ENCODE assay signal across 21 cellular contexts in genomic region chr11:17695454-17696441, GRCh38. TPM values are rescaled to one million over a fixed set of nuclear protein-coding genes. Genes with fewer than 3 reads are reported as not detected.
A peak's percentile ranks its signal among the peaks of the same experiment; 100 is the strongest.
DNase-seq lines count a peak whose midpoint lies in the region; ATAC-seq and TF ChIP-seq lines count a peak whose summit lies in the region.
"Had no signal": no experiment of that assay in that cellular context is flagged by ENCODE, and none has a peak within 500 bp of the region (broad histone marks: within the 10 kb centered on the region; RNA-seq: fewer than 3 reads in every experiment).

No MANE protein-coding gene starts in this region.

- peaks cover 4% of the 10 kb centered on the region for H3K36me3 Mint-ChIP-seq in type B pancreatic cell
- H3K36me3 Mint-ChIP-seq: activated CD4-positive, alpha-beta memory T cell treated with anti-CD3 and anti-CD28 coated beads for 36 hours; CD8-positive, alpha-beta T cell; stimulated activated naive B cell treated with anti-CD40 and anti-IgM and Interleukin-4, amounts not matched to agents 10 μg/mL and 1 μg/mL and 100 μg/mL, for 72 hours had no signal

- H3K9me3 Mint-ChIP-seq in stimulated activated naive CD8-positive, alpha-beta T cell treated with anti-CD3 and anti-CD28 coated beads, Interleukin-15, amount 100 ng/mL, for 72 hours = no peaks in the 10 kb centered on the region
- no peaks in the 10 kb centered on the region for H3K9me3 Mint-ChIP-seq in type B pancreatic cell
- H3K9me3 Mint-ChIP-seq: activated CD4-positive, alpha-beta memory T cell treated with anti-CD3 and anti-CD28 coated beads for 36 hours; CD8-positive, alpha-beta T cell; HFFc6; stimulated activated naive B cell treated with anti-CD40 and anti-IgM and Interleukin-4, amounts not matched to agents 10 μg/mL and 1 μg/mL and 100 μg/mL, for 72 hours had no signal

- H3K27me3 Mint-ChIP-seq in stimulated activated naive CD8-positive, alpha-beta T cell treated with anti-CD3 and anti-CD28 coated beads, Interleukin-15, amount 100 ng/mL, for 72 hours = peaks cover 56% of the 10 kb centered on the region
- H3K27me3 Mint-ChIP-seq in type B pancreatic cell = peaks cover 80% of the 10 kb centered on the region

- no peaks in the 10 kb centered on the region for H3K36me3 ChIP-seq in testis (ENCODE audit: low read depth, missing control alignments)
- H3K36me3 ChIP-seq: tibial nerve had no signal

- TF ChIP-seq POLR2A in testis (IDR thresholded peaks at IDR 0.05) = no peak

- H3K4me3 Mint-ChIP-seq in stimulated activated naive CD8-positive, alpha-beta T cell treated with anti-CD3 and anti-CD28 coated beads, Interleukin-15, amount 100 ng/mL, for 72 hours = no peak overlapping the region
- peak overlapping the region; percentile 67 for H3K4me3 Mint-ChIP-seq in type B pancreatic cell
- H3K4me3 Mint-ChIP-seq: activated CD4-positive, alpha-beta memory T cell treated with anti-CD3 and anti-CD28 coated beads for 36 hours; CD8-positive, alpha-beta T cell; HFFc6; stimulated activated naive B cell treated with anti-CD40 and anti-IgM and Interleukin-4, amounts not matched to agents 10 μg/mL and 1 μg/mL and 100 μg/mL, for 72 hours had no signal

- no peaks in the 10 kb centered on the region for H3K4me1 ChIP-seq in testis
- H3K4me1 ChIP-seq: tibial nerve had no signal

- intact Hi-C loops in testis (cut with DNase I; ENCODE audit: low total_unique reads) = no loop called here

- TF ChIP-seq CTCF in type B pancreatic cell (conservative IDR thresholded peaks at IDR 0.05) (no peak), testis (IDR thresholded peaks at IDR 0.05) (no peak)

- ATAC-seq in stimulated activated naive CD8-positive, alpha-beta T cell treated with anti-CD3 and anti-CD28 coated beads, Interleukin-15, amount 100 ng/mL, for 72 hours = peak; percentile 47
- no peak for ATAC-seq in stimulated activated naive CD8-positive, alpha-beta T cell treated with anti-CD3 and anti-CD28 coated beads, Interleukin-15, Interleukin-2, amounts not matched to agents 100 U/mL and 50 U/mL, for 24 hours
- no peak for ATAC-seq in HG03520 (IDR thresholded peaks at IDR 0.05; ENCODE audit: unreplicated experiment)
- ATAC-seq: CD8-positive, alpha-beta T cell; left cardiac atrium; PC-3; stimulated activated naive B cell treated with anti-CD40 and anti-IgM and Interleukin-4, amounts not matched to agents 10 μg/mL and 1 μg/mL and 100 μg/mL, for 72 hours had no signal

- H3K4me3 ChIP-seq in testis = peak overlapping the region in 1 of 2 donors; percentile 17
- H3K4me3 ChIP-seq: tibial nerve had no signal

- 6 to 9% methylated on average over 21 to 58 of the region's 68 CpGs for WGBS in testis, 2 donors

- no peaks in the 10 kb centered on the region for H3K4me1 Mint-ChIP-seq in stimulated activated naive CD8-positive, alpha-beta T cell treated with anti-CD3 and anti-CD28 coated beads, Interleukin-15, amount 100 ng/mL, for 72 hours
- peaks cover 12% of the 10 kb centered on the region for H3K4me1 Mint-ChIP-seq in type B pancreatic cell (ENCODE audit: unreplicated experiment)

- DNase-seq in stimulated activated naive CD8-positive, alpha-beta T cell treated with anti-CD3 and anti-CD28 coated beads, Interleukin-15, amount 100 ng/mL, for 72 hours = no peak
- no peak for DNase-seq in stimulated activated naive CD8-positive, alpha-beta T cell treated with anti-CD3 and anti-CD28 coated beads, Interleukin-15, Interleukin-2, amounts not matched to agents 100 U/mL and 50 U/mL, for 24 hours
- DNase-seq in ecto neural progenitor cell (ENCODE audit: low spot score) (peak; percentile 74), iPS-NIHi7 (ENCODE audit: extremely low spot score) (peak; percentile 53), type B pancreatic cell (ENCODE audit: extremely low spot score, unreplicated experiment) (no peak), HuH-7.5 (ENCODE audit: low spot score) (no peak), testis (no peak)
- DNase-seq: activated CD4-positive, alpha-beta memory T cell treated with anti-CD3 and anti-CD28 coated beads for 36 hours; activated naive CD4-positive, alpha-beta T cell treated with Interleukin-2 at 50 U/mL for 16 hours; CD8-positive, alpha-beta T cell; DND-41; HFFc6; left cardiac atrium; midbrain; PC-3; stimulated activated naive B cell treated with anti-CD40 and anti-IgM and Interleukin-4, amounts not matched to agents 10 μg/mL and 1 μg/mL and 100 μg/mL, for 72 hours had no signal

- H3K27me3 ChIP-seq in testis = no peaks in the 10 kb centered on the region

- no peaks in the 10 kb centered on the region for H3K9me3 ChIP-seq in testis
- H3K9me3 ChIP-seq: tibial nerve had no signal

- no peak overlapping the region for H3K27ac Mint-ChIP-seq in stimulated activated naive CD8-positive, alpha-beta T cell treated with anti-CD3 and anti-CD28 coated beads, Interleukin-15, amount 100 ng/mL, for 72 hours
- H3K27ac Mint-ChIP-seq in type B pancreatic cell = no peak overlapping the region
- H3K27ac Mint-ChIP-seq: activated CD4-positive, alpha-beta memory T cell treated with anti-CD3 and anti-CD28 coated beads for 36 hours; CD8-positive, alpha-beta T cell; HFFc6; stimulated activated naive B cell treated with anti-CD40 and anti-IgM and Interleukin-4, amounts not matched to agents 10 μg/mL and 1 μg/mL and 100 μg/mL, for 72 hours had no signal

- no peak overlapping the region for H3K27ac ChIP-seq in testis
- H3K27ac ChIP-seq: tibial nerve had no signal

RNA-seq across cellular contexts. Expression of gene MYOD1, which starts 23.6 kb away (rescaled TPM):
- total RNA-seq in type B pancreatic cell (ENCODE audit: low replicate concordance) = 3.6 TPM in 1 of 2 replicates, not detected in the other
- total RNA-seq in testis = 1 to 10 TPM; 1.4 to 1.6 TPM
- 0.69 TPM for polyA plus RNA-seq in testis (ENCODE audit: insufficient read depth, low read depth, low replicate concordance)
- total RNA-seq: activated CD4-positive, alpha-beta memory T cell treated with anti-CD3 and anti-CD28 coated beads for 36 hours; astrocyte; CD8-positive, alpha-beta T cell; cerebellum; HFFc6; left cardiac atrium; PC-3; T-helper 2 cell treated with Interferon-gamma antibody and Interleukin-4, amounts not matched to agents 100 ng/mL and 5 ng/mL, for 36 hours; tibial nerve had no signal

RNA-seq across cellular contexts. Expression of gene KCNC1, which starts 38.8 kb away (rescaled TPM):
- 1.8 and 2.8 TPM in 2 replicates for total RNA-seq in type B pancreatic cell (ENCODE audit: low replicate concordance)
- 1 to 10 TPM; 3.3 to 5.8 TPM for total RNA-seq in testis
- polyA plus RNA-seq in testis (ENCODE audit: insufficient read depth, low read depth, low replicate concordance) = 5.2 TPM
- total RNA-seq: activated CD4-positive, alpha-beta memory T cell treated with anti-CD3 and anti-CD28 coated beads for 36 hours; CD8-positive, alpha-beta T cell; HFFc6; left cardiac atrium; PC-3; T-helper 2 cell treated with Interferon-gamma antibody and Interleukin-4, amounts not matched to agents 100 ng/mL and 5 ng/mL, for 36 hours; tibial nerve had no signal

Comparison
In these comparisons a context has a peak if more than half of its experiments do, and no peak if none do; other contexts are left out.
1. DNase-seq: peak in ecto neural progenitor cell (single experiment) and iPS-NIHi7 (single experiment); none in stimulated activated naive CD8-positive, alpha-beta T cell treated with anti-CD3 and anti-CD28 coated beads, Interleukin-15, amount 100 ng/mL, for 72 hours (0 of 2), stimulated activated naive CD8-positive, alpha-beta T cell treated with anti-CD3 and anti-CD28 coated beads, Interleukin-15, Interleukin-2, amounts not matched to agents 100 U/mL and 50 U/mL, for 24 hours (single experiment), type B pancreatic cell (single experiment), HuH-7.5 (single experiment) and testis (single experiment).